In the genomic region with DNA sequence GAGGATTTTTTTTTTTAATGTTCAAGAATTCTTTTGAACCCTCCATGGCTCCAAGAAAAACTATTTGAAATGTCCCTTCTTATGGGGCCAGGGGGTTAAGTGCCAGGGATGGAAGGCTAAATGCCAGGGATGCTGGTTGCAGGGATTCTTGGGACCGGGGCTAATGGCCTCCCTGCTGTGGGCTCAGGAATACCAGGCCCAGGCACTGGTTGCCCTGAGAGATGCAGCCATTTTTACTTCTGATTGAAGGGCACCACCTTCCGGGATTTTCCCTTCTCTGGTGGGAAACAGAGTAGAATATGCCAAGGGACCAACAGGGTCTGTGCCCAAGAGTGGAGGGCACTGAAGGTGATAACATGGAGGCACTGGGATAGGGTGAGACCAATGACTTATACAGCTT, we compare ENCODE assay signal across 19 cellular contexts. TPM values are rescaled to one million over a fixed set of nuclear protein-coding genes. Genes with fewer than 3 reads are reported as not detected.
DNase-seq lines count a peak whose midpoint lies in the region; ATAC-seq and TF ChIP-seq lines count a peak whose summit lies in the region.
"Had no signal": no experiment of that assay in that cellular context is flagged by ENCODE, and none has a peak within 500 bp of the region (broad histone marks: within the 10 kb centered on the region; RNA-seq: fewer than 3 reads in every experiment).

No MANE protein-coding gene starts in this region.

- H3K4me1 ChIP-seq in gastroesophageal sphincter (peaks cover 18 to 78% (median 35%) of the 10 kb centered on the region in 3 donors), rectal smooth muscle tissue (ENCODE audit: control insufficient read depth, insufficient read depth, low read length) (peaks cover 30% of the 10 kb centered on the region), vagina (peaks cover 19% of the 10 kb centered on the region)
- H3K4me1 ChIP-seq: SJCRH30 had no signal

- H3K9ac ChIP-seq in rectal smooth muscle tissue (ENCODE audit: low read length): no peak overlapping the region
- H3K9ac ChIP-seq: KMS-11 had no signal

- H3K4me3 Mint-ChIP-seq in brain: peak overlapping the region in 1 of 5 experiments; percentile 69

- TF ChIP-seq POLR2A in gastroesophageal sphincter (IDR thresholded peaks at IDR 0.05): no peak
- TF ChIP-seq POLR2A in vagina (IDR thresholded peaks at IDR 0.05): no peak

- intact Hi-C loops in vagina (cut with DNase I): loop anchor here (5.0 kb wide), 1 partner anchor 70 kb away; the partner anchor contains the start of gene SLC35B1

- H3K27me3 ChIP-seq in gastroesophageal sphincter (no peaks in the 10 kb centered on the region), rectal smooth muscle tissue (ENCODE audit: control insufficient read depth, insufficient read depth, low read length) (peaks cover 2% of the 10 kb centered on the region), vagina (no peaks in the 10 kb centered on the region)
- H3K27me3 ChIP-seq: SJCRH30 had no signal

- TF ChIP-seq EP300 in gastroesophageal sphincter (IDR thresholded peaks at IDR 0.05): no peak

- H3K36me3 ChIP-seq in gastroesophageal sphincter (no peaks in the 10 kb centered on the region), rectal smooth muscle tissue (ENCODE audit: control insufficient read depth, insufficient read depth, low read length) (no peaks in the 10 kb centered on the region), vagina (no peaks in the 10 kb centered on the region)
- H3K36me3 ChIP-seq: SJCRH30 had no signal

- POLR2A ChIA-PET in GM10248 (lab: Yijun Ruan, JAX): interaction anchor here (2.1 kb wide), 1 partner anchor 13 kb away, joined by 7 read pairs; the partner anchor contains the start of gene FAM117A

- H3K27ac Mint-ChIP-seq in brain: peak overlapping the region in 4 of 5 experiments; percentile 77 to 94 (median 92)

- no peak for DNase-seq in vagina (ENCODE audit: extremely low spot score in 2 of 2)
- DNase-seq in DMS 273 treated with DMSO at 0.1 percent for 48 hours (lab: John Stamatoyannopoulos, UW): no peak
- no peak for DNase-seq in GM10248 (ENCODE audit: extremely low spot score)
- DNase-seq: ACHN, AML-193, COR-L47, EL, NCI-H1436 treated with DMSO at 0.1 percent for 48 hours, NCI-H2029 treated with DMSO at 0.1 percent for 48 hours, NCI-H510A, NCI-H774, PC-9, SJCRH30 had no signal

- H3K4me3 ChIP-seq in gastroesophageal sphincter (no peak overlapping the region), rectal smooth muscle tissue (ENCODE audit: low read length) (no peak overlapping the region), vagina (no peak overlapping the region)
- H3K4me3 ChIP-seq: PC-9, SJCRH30 had no signal

- ATAC-seq in gastroesophageal sphincter (no peak), GM19328 (IDR thresholded peaks at IDR 0.05; ENCODE audit: unreplicated experiment) (no peak)
- ATAC-seq: HCT116 had no signal

- peaks cover 17% of the 10 kb centered on the region for H3K27me3 Mint-ChIP-seq in brain

- peaks cover 32% of the 10 kb centered on the region for H3K4me1 Mint-ChIP-seq in brain

- WGBS in gastroesophageal sphincter (ENCODE audit: low coverage in 1 of 2), 2 donors: 80% methylated on average over 1 of the region's 2 CpGs; no CpG with 5 or more reads in 1 of the 2 donors

- H3K9me3 ChIP-seq in gastroesophageal sphincter: no peaks in the 10 kb centered on the region
- no peaks in the 10 kb centered on the region for H3K9me3 ChIP-seq in vagina
- H3K9me3 ChIP-seq: SJCRH30 had no signal

- CTCF ChIA-PET in GM10248 (lab: Yijun Ruan, JAX): interaction anchor here (0.7 to 1.9 kb wide), 8 partner anchors 10 to 220 kb away, joined by 3 to 12 read pairs (median 3); partner anchors contain the start of gene TAC4

- H3K27ac ChIP-seq in gastroesophageal sphincter (peak overlapping the region in 3 of 4 donors; percentile 82 to 86 (median 84)), rectal smooth muscle tissue (ENCODE audit: low read depth, low read length) (peak overlapping the region; percentile 76), vagina (peak overlapping the region; percentile 57)
- H3K27ac ChIP-seq: KMS-11, PC-9, SJCRH30 had no signal

- no peaks in the 10 kb centered on the region for H3K9me3 Mint-ChIP-seq in brain

- TF ChIP-seq CTCF in brain (conservative IDR thresholded peaks at IDR 0.05): no peak
- no peak for TF ChIP-seq CTCF in gastroesophageal sphincter (IDR thresholded peaks at IDR 0.05)
- TF ChIP-seq CTCF in vagina (IDR thresholded peaks at IDR 0.05): no peak
- TF ChIP-seq CTCF in GM10248 (IDR thresholded peaks at IDR 0.05; ENCODE audit: control extremely low read depth, extremely low read depth, low read depth, missing control alignments): no peak

- H3K36me3 Mint-ChIP-seq in brain: no peaks in the 10 kb centered on the region

RNA-seq across cellular contexts. Expression of gene KAT7, which starts 10.9 kb away (rescaled TPM):
- polyA plus RNA-seq in brain (ENCODE audit: insufficient read depth, low read depth, low replicate concordance): 85.3 TPM
- total RNA-seq in gastroesophageal sphincter (10 to 100 TPM; 37.7 to 54.1 (median 46.1) TPM), vagina (36.1 TPM)

RNA-seq across cellular contexts. Expression of gene FAM117A, which starts 13.6 kb away (rescaled TPM):
- 13.0 TPM for polyA plus RNA-seq in brain (ENCODE audit: insufficient read depth, low read depth, low replicate concordance)
- total RNA-seq in gastroesophageal sphincter (10 to 100 TPM; 12.4 to 39.5 (median 19.8) TPM), vagina (15.7 TPM)
